In genomic region chr18:37199741-37200140, GRCh38 we compare ENCODE assay signal across 28 cellular contexts.
"Had no signal": no experiment of that assay in that cellular context is flagged by ENCODE, and none has a peak within 500 bp of the region (broad histone marks: within the 10 kb centered on the region; RNA-seq: fewer than 3 reads in every experiment).

No MANE protein-coding gene starts in this region.

- H3K4me3 ChIP-seq: neural progenitor cell, ovary, psoas muscle, right lobe of liver, sigmoid colon, stomach, thoracic aorta, thyroid gland, tibial nerve, upper lobe of left lung, vagina had no signal

- FAIRE-seq: small intestine, urothelium cell line had no signal

- H3K4me1 ChIP-seq: neural progenitor cell, parathyroid adenoma, psoas muscle, right lobe of liver, sigmoid colon, stomach, thyroid gland, tibial nerve, upper lobe of left lung, vagina had no signal

- ATAC-seq: psoas muscle; right cardiac atrium; right lobe of liver; stimulated activated effector memory CD8-positive, alpha-beta T cell treated with anti-CD3 and anti-CD28 coated beads, Interleukin-12 subunit alpha, Interleukin-12 subunit beta, amount 100 ng/mL, for 72 hours; stimulated activated naive B cell treated with anti-CD40 and anti-IgM and Interleukin-4, amounts not matched to agents 10 μg/mL and 1 μg/mL and 100 μg/mL, for 72 hours had no signal

- H3K4me3 Mint-ChIP-seq: nephron; neural progenitor cell; stimulated activated effector memory CD8-positive, alpha-beta T cell treated with anti-CD3 and anti-CD28 coated beads, Interleukin-12 subunit alpha, Interleukin-12 subunit beta, amount 100 ng/mL, for 72 hours; stimulated activated naive B cell treated with anti-CD40 and anti-IgM and Interleukin-4, amounts not matched to agents 10 μg/mL and 1 μg/mL and 100 μg/mL, for 72 hours; stimulated activated naive CD8-positive, alpha-beta T cell treated with anti-CD3 and anti-CD28 coated beads, Interleukin-15, Interleukin-2, amounts not matched to agents 100 ng/mL and 50 ng/mL, for 24 hours had no signal

- H3K36me3 ChIP-seq: neural progenitor cell, ovary, right lobe of liver, sigmoid colon, thoracic aorta, thyroid gland, upper lobe of left lung, vagina had no signal

- DNase-seq: occipital lobe; ovary; posterior cingulate gyrus; psoas muscle; right cardiac atrium; right lobe of liver; sigmoid colon; small intestine; stimulated activated CD4-positive, alpha-beta T cell treated with anti-CD3 and anti-CD28 coated beads, Interleukin-15, amount 100 ng/mL, for 24 hours; stimulated activated CD4-positive, alpha-beta T cell treated with anti-CD3 and anti-CD28 coated beads, Interleukin-2, amount 100 ng/mL, for 24 hours; stimulated activated CD4-positive, alpha-beta T cell treated with anti-CD3 and anti-CD28 coated beads, Interleukin-2, amount 100 ng/mL, for 48 hours; stimulated activated CD4-positive, alpha-beta T cell treated with anti-CD3 and anti-CD28 coated beads, Interleukin-4, amount 100 ng/mL, for 24 hours; stimulated activated naive B cell treated with anti-CD40 and anti-IgM and Interleukin-4, amounts not matched to agents 10 μg/mL and 1 μg/mL and 100 μg/mL, for 72 hours; stimulated activated naive CD4-positive, alpha-beta T cell treated with Interleukin-2 at 50 U/mL for 16 hours; stomach; thyroid gland; trophoblast cell had no signal

- H3K9me3 ChIP-seq: right lobe of liver, thyroid gland had no signal

- H3K27me3 ChIP-seq: neural progenitor cell, ovary, right lobe of liver, sigmoid colon, stomach, thyroid gland, tibial nerve, upper lobe of left lung, vagina had no signal

- H3K79me2 ChIP-seq: parathyroid adenoma had no signal

- H2AFZ ChIP-seq: neural progenitor cell, parathyroid adenoma had no signal

- H3K27ac Mint-ChIP-seq: nephron; neural progenitor cell; progenitor cell of endocrine pancreas; stimulated activated effector memory CD8-positive, alpha-beta T cell treated with anti-CD3 and anti-CD28 coated beads, Interleukin-12 subunit alpha, Interleukin-12 subunit beta, amount 100 ng/mL, for 72 hours; stimulated activated naive B cell treated with anti-CD40 and anti-IgM and Interleukin-4, amounts not matched to agents 10 μg/mL and 1 μg/mL and 100 μg/mL, for 72 hours; stimulated activated naive CD8-positive, alpha-beta T cell treated with anti-CD3 and anti-CD28 coated beads, Interleukin-15, Interleukin-2, amounts not matched to agents 100 ng/mL and 50 ng/mL, for 24 hours had no signal

- H3K36me3 Mint-ChIP-seq: stimulated activated effector memory CD8-positive, alpha-beta T cell treated with anti-CD3 and anti-CD28 coated beads, Interleukin-12 subunit alpha, Interleukin-12 subunit beta, amount 100 ng/mL, for 72 hours had no signal

- H3K27me3 Mint-ChIP-seq: progenitor cell of endocrine pancreas; stimulated activated naive B cell treated with anti-CD40 and anti-IgM and Interleukin-4, amounts not matched to agents 10 μg/mL and 1 μg/mL and 100 μg/mL, for 72 hours; stimulated activated naive CD8-positive, alpha-beta T cell treated with anti-CD3 and anti-CD28 coated beads, Interleukin-15, Interleukin-2, amounts not matched to agents 100 ng/mL and 50 ng/mL, for 24 hours had no signal

- H3K9ac ChIP-seq: neural progenitor cell, parathyroid adenoma had no signal

- H3K27ac ChIP-seq: neural progenitor cell, ovary, parathyroid adenoma, psoas muscle, right lobe of liver, sigmoid colon, stomach, thoracic aorta, thyroid gland, tibial nerve, upper lobe of left lung, vagina had no signal

- H3K4me1 Mint-ChIP-seq: nephron; neural progenitor cell; stimulated activated effector memory CD8-positive, alpha-beta T cell treated with anti-CD3 and anti-CD28 coated beads, Interleukin-12 subunit alpha, Interleukin-12 subunit beta, amount 100 ng/mL, for 72 hours; stimulated activated naive B cell treated with anti-CD40 and anti-IgM and Interleukin-4, amounts not matched to agents 10 μg/mL and 1 μg/mL and 100 μg/mL, for 72 hours had no signal

- H3K4me2 ChIP-seq: neural progenitor cell had no signal
